22 cellular contexts compared by ENCODE assay signal in genomic region chr15:56915888-56916287, GRCh38.
"Had no signal": no experiment of that assay in that cellular context is flagged by ENCODE, and none has a peak within 500 bp of the region (broad histone marks: within the 10 kb centered on the region; RNA-seq: fewer than 3 reads in every experiment).

No MANE protein-coding gene starts in this region.

- ATAC-seq: K562 had no signal

- DNase-seq: Kasumi-1, MM.1S, NCI-H1092 treated with DMSO at 0.1 percent for 48 hours, NCI-H1436, NCI-H187, NCI-H2029, NCI-H2081 treated with DMSO at 0.1 percent for 48 hours, NCI-H2171, NCI-H226, NCI-H446, NCI-H510A, NCI-H524 treated with DMSO at 0.1 percent for 48 hours, NCI-H69, NCI-H774, Right ventricle myocardium superior, RPMI8226, SIG-M5 had no signal

- H3K27me3 Mint-ChIP-seq: IgD-negative memory B cell had no signal

- H3K9me3 Mint-ChIP-seq: IgD-negative memory B cell had no signal

- H3K27ac ChIP-seq: KMS-11, SJSA1, SK-N-MC had no signal

- H3K9me3 ChIP-seq: SJSA1 had no signal

- H3K27me3 ChIP-seq: SJSA1 had no signal

- H3K4me3 ChIP-seq: K562, SJSA1, SK-N-MC had no signal
